In the genomic region with DNA sequence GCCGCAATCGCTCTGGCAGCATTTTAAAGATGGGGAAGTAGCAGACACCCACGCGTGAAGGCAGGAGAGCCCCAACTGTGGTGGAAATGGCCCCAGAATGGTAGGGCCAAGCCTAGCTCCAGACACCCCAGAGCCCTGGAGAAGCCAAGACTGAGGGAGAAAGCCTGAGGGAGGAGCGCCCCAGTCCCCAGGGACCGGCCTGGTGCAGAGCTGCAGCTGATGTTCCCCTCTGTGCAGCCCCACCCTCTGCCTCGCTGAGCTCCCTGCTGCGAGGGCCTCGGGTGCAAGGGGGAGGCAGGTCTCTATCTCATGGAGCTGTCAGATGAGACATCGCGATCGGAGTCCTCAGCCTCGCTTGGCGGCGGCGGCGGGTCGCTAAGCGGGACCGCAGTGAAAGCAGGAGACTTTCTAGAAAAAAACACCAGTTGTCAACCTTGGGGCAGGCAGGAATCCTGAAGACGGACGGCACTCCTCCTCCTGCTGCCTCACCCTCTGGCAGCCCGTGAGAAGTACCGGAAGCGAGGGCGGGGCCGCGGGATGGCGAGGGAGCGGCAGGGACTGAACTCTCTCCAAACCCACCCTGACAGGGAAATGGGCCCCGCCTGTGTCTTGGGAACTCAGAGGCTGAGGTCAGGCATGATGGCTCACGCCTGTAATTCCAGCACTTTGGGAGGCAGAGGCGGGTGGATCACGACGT, we compare ENCODE assay signal across 8 cellular contexts. TPM values are rescaled to one million over a fixed set of nuclear protein-coding genes. Genes with fewer than 3 reads are reported as not detected.
A peak's percentile ranks its signal among the peaks of the same experiment; 100 is the strongest.
DNase-seq lines count a peak whose midpoint lies in the region; ATAC-seq lines count a peak whose summit lies in the region.

No MANE protein-coding gene starts in this region.

- peaks cover 33% of the 10 kb centered on the region for H3K36me3 Mint-ChIP-seq in activated naive CD4-positive, alpha-beta T cell treated with anti-CD3 and anti-CD28 coated beads for 36 hours (ENCODE audit: low read depth)

- H3K4me3 Mint-ChIP-seq in activated naive CD4-positive, alpha-beta T cell treated with anti-CD3 and anti-CD28 coated beads for 36 hours = peak overlapping the region; percentile 59

- H3K9me3 Mint-ChIP-seq in activated naive CD4-positive, alpha-beta T cell treated with anti-CD3 and anti-CD28 coated beads for 36 hours = no peaks in the 10 kb centered on the region

- peak overlapping the region; percentile 63 for H3K27ac Mint-ChIP-seq in activated naive CD4-positive, alpha-beta T cell treated with anti-CD3 and anti-CD28 coated beads for 36 hours

- H3K9ac ChIP-seq in rectal smooth muscle tissue (ENCODE audit: low read length) = no peak overlapping the region

- intact Hi-C loops in activated naive CD4-positive, alpha-beta T cell treated with anti-CD3 and anti-CD28 coated beads for 36 hours (cut with micrococcal nuclease) = no loop called here
- intact Hi-C loops in Right ventricle myocardium inferior (cut with DNase I) = no loop called here

- peak overlapping the region; percentile 32 for H3K4me3 ChIP-seq in rectal smooth muscle tissue (ENCODE audit: low read length)

- DNase-seq in AG08395 (ENCODE audit: low spot score) (peak; percentile 96), NCI-H748 treated with DMSO at 0.1 percent for 48 hours (lab: John Stamatoyannopoulos, UW) (peak; percentile 9), Right ventricle myocardium inferior (ENCODE audit: missing footprints) (peak; percentile 93)
- DNase-seq in activated naive CD4-positive, alpha-beta T cell treated with anti-CD3 and anti-CD28 coated beads for 36 hours = peak; percentile 75

- no peaks in the 10 kb centered on the region for H3K27me3 ChIP-seq in rectal smooth muscle tissue (ENCODE audit: control insufficient read depth, insufficient read depth, low read length)

- H3K36me3 ChIP-seq in rectal smooth muscle tissue (ENCODE audit: control insufficient read depth, insufficient read depth, low read length) = peaks cover 22% of the 10 kb centered on the region

- H3K27me3 Mint-ChIP-seq in activated naive CD4-positive, alpha-beta T cell treated with anti-CD3 and anti-CD28 coated beads for 36 hours (ENCODE audit: low read depth) = no peaks in the 10 kb centered on the region

- ATAC-seq in GM21723 (IDR thresholded peaks at IDR 0.05; ENCODE audit: unreplicated experiment) = peak; percentile 32
- ATAC-seq in Right ventricle myocardium inferior = peak; percentile 82
- ATAC-seq in HG03571 (IDR thresholded peaks at IDR 0.05; ENCODE audit: unreplicated experiment) = no peak
- ATAC-seq in GM18517 (IDR thresholded peaks at IDR 0.05; ENCODE audit: unreplicated experiment) = no peak

- peak overlapping the region; percentile 65 for H3K27ac ChIP-seq in rectal smooth muscle tissue (ENCODE audit: low read depth, low read length)

- CTCF ChIA-PET in activated naive CD4-positive, alpha-beta T cell treated with anti-CD3 and anti-CD28 coated beads for 36 hours (lab: Charles Lee) = interaction anchor here (0.7 to 7.7 kb wide), 8 partner anchors 11 to 130 kb away, joined by 3 to 65 read pairs (median 5); a partner anchor contains a TSS

- H3K4me1 Mint-ChIP-seq in activated naive CD4-positive, alpha-beta T cell treated with anti-CD3 and anti-CD28 coated beads for 36 hours (ENCODE audit: low read depth) = peaks cover 57% of the 10 kb centered on the region

- peaks cover 14% of the 10 kb centered on the region for H3K4me1 ChIP-seq in rectal smooth muscle tissue (ENCODE audit: control insufficient read depth, insufficient read depth, low read length)

RNA-seq across cellular contexts. Expression of a gene that starts 6.0 kb away (rescaled TPM):
- total RNA-seq in activated naive CD4-positive, alpha-beta T cell treated with anti-CD3 and anti-CD28 coated beads for 36 hours = 1,000 to 10,000 TPM; 6,537 to 6,787 TPM
- 4,337 TPM for total RNA-seq in Right ventricle myocardium inferior

RNA-seq across cellular contexts. Expression of a gene that starts 15.5 kb away (rescaled TPM):
- 1 to 10 TPM; 8.0 to 9.0 TPM for total RNA-seq in activated naive CD4-positive, alpha-beta T cell treated with anti-CD3 and anti-CD28 coated beads for 36 hours
- total RNA-seq in Right ventricle myocardium inferior = 15.9 TPM

RNA-seq across cellular contexts. Expression of a gene that starts 27.8 kb away (rescaled TPM):
- 10 to 100 TPM; 61.3 to 62.9 TPM for total RNA-seq in activated naive CD4-positive, alpha-beta T cell treated with anti-CD3 and anti-CD28 coated beads for 36 hours
- 16.2 TPM for total RNA-seq in Right ventricle myocardium inferior

RNA-seq across cellular contexts. Expression of a gene that starts 46.4 kb away (rescaled TPM):
- total RNA-seq in activated naive CD4-positive, alpha-beta T cell treated with anti-CD3 and anti-CD28 coated beads for 36 hours = 100 to 1,000 TPM; 252 to 261 TPM
- 11.6 TPM for total RNA-seq in Right ventricle myocardium inferior

RNA-seq across cellular contexts. Expression of a gene that starts 47.3 kb away (rescaled TPM):
- total RNA-seq in activated naive CD4-positive, alpha-beta T cell treated with anti-CD3 and anti-CD28 coated beads for 36 hours = 100 to 1,000 TPM; 273 to 278 TPM
- total RNA-seq in Right ventricle myocardium inferior = 278 TPM

Comparison
In these comparisons a context has a peak if more than half of its experiments do, and no peak if none do; other contexts are left out.
1. DNase-seq: peak in every context shown above with its lines; median percentile 96 in AG08395; 93 in Right ventricle myocardium inferior; 75 in activated naive CD4-positive, alpha-beta T cell treated with anti-CD3 and anti-CD28 coated beads for 36 hours; 9 in NCI-H748 treated with DMSO at 0.1 percent for 48 hours.
2. ATAC-seq: peak in GM21723 (single experiment) and Right ventricle myocardium inferior (single experiment); none in HG03571 (single experiment) and GM18517 (single experiment).